ENCODE assay signal across 9 cellular contexts in genomic region chr1:151512801-151513625, GRCh38. TPM values are rescaled to one million over a fixed set of nuclear protein-coding genes. Genes with fewer than 3 reads are reported as not detected.
A peak's percentile ranks its signal among the peaks of the same experiment; 100 is the strongest.
DNase-seq lines count a peak whose midpoint lies in the region; ATAC-seq and TF ChIP-seq lines count a peak whose summit lies in the region.
"Had no signal": no experiment of that assay in that cellular context is flagged by ENCODE, and none has a peak within 500 bp of the region (broad histone marks: within the 10 kb centered on the region; RNA-seq: fewer than 3 reads in every experiment).

No MANE protein-coding gene starts in this region.

- CTCF ChIA-PET in HEK293 (lab: Yijun Ruan, JAX) (interaction anchor here (0.5 to 1.6 kb wide), 3 partner anchors 22 to 29 kb away, joined by 3 to 4 read pairs (median 3); no protein-coding TSS in a partner anchor), OCI-LY7 (lab: Charles Lee; ENCODE audit: unreplicated experiment) (no interaction called here)

- ATAC-seq in foreskin keratinocyte: peak; percentile 6
- no peak for ATAC-seq in GM21367 (IDR thresholded peaks at IDR 0.05; ENCODE audit: unreplicated experiment)

- H3K23ac ChIP-seq in trophoblast cell (ENCODE audit: low read length): no peak overlapping the region

- no CpG with 5 or more reads among the region's 8 CpGs for WGBS in trophoblast cell (ENCODE audit: extremely low coverage, insufficient coverage, insufficient read length)

- H4K20me1 ChIP-seq in OCI-LY7 (ENCODE audit: insufficient read depth, low read length): no peaks in the 10 kb centered on the region

- no peaks in the 10 kb centered on the region for H3K9me3 ChIP-seq in HEK293 (ENCODE audit: control insufficient read depth, insufficient read depth, low read depth, low read length)
- no peaks in the 10 kb centered on the region for H3K9me3 ChIP-seq in OCI-LY7 (ENCODE audit: low read length)
- H3K9me3 ChIP-seq in trophoblast cell (ENCODE audit: insufficient read depth, low read depth, low read length): no peaks in the 10 kb centered on the region
- H3K9me3 ChIP-seq: right atrium auricular region, uterus had no signal

- peak overlapping the region; percentile 14 for H3K9ac ChIP-seq in trophoblast cell (ENCODE audit: low read length)

- H3K36me3 ChIP-seq in HEK293 (ENCODE audit: control insufficient read depth in 2 of 2, insufficient read depth in 1 of 2, low read length in 2 of 2) (no peaks in the 10 kb centered on the region), OCI-LY7 (ENCODE audit: insufficient read depth, low read length) (no peaks in the 10 kb centered on the region), trophoblast cell (ENCODE audit: control insufficient read depth in 1 of 2, insufficient read depth in 2 of 2, low read length in 2 of 2) (no peaks in the 10 kb centered on the region)
- H3K36me3 ChIP-seq: right atrium auricular region, uterus had no signal

- DNase-seq in OCI-LY7 (ENCODE audit: low spot score) (no peak), foreskin keratinocyte (peak in 1 of 2 donors; percentile 52), trophoblast cell (peak; percentile 73 to 81), NCI-H2171 treated with DMSO at 0.1 percent for 48 hours (lab: John Stamatoyannopoulos, UW) (no peak), RKO (ENCODE audit: low spot score) (no peak)
- DNase-seq: uterus had no signal

- peak overlapping the region; percentile 95 for H2BK120ac ChIP-seq in trophoblast cell (ENCODE audit: insufficient read depth, low read length, poor library complexity)

- H2BK5ac ChIP-seq in trophoblast cell (ENCODE audit: low read depth, low read length, poor library complexity): peak overlapping the region; percentile 96

- BruUV-seq in OCI-LY7 (replicated peaks; lab: Mats Ljungman, UMichigan): no TSS peak

- H3K4me3 ChIP-seq in HEK293 (ENCODE audit: low read depth, low read length) (no peak overlapping the region; the same call in 1 of the 2 replicates), OCI-LY7 (ENCODE audit: low read depth, low read length, poor library complexity, severe bottlenecking) (no peak overlapping the region), trophoblast cell (ENCODE audit: low read depth, low read length) (peak overlapping the region; percentile 52)

- peak overlapping the region; percentile 88 for H3K4ac ChIP-seq in trophoblast cell (ENCODE audit: low read depth, low read length)

- H2AFZ ChIP-seq in OCI-LY7 (ENCODE audit: low read length): no peak overlapping the region
- H2AFZ ChIP-seq in trophoblast cell (ENCODE audit: insufficient read depth, low read length, poor library complexity): peak overlapping the region; percentile 27

- peaks cover 50% of the 10 kb centered on the region for H3K79me1 ChIP-seq in trophoblast cell (ENCODE audit: low read length)

- H3K79me2 ChIP-seq in OCI-LY7 (ENCODE audit: insufficient read depth, low read depth, low read length) (no peaks in the 10 kb centered on the region), trophoblast cell (ENCODE audit: control insufficient read depth, insufficient read depth, low read length, poor library complexity) (peaks cover 8% of the 10 kb centered on the region)

- peak overlapping the region; percentile 81 for H4K8ac ChIP-seq in trophoblast cell (ENCODE audit: low read depth, low read length)

- no peaks in the 10 kb centered on the region for H3K9me2 ChIP-seq in OCI-LY7 (ENCODE audit: insufficient read depth, low read length)

- no peak overlapping the region for H4K12ac ChIP-seq in trophoblast cell (ENCODE audit: low read depth, low read length)

- peak overlapping the region; percentile 87 for H2AK5ac ChIP-seq in trophoblast cell (ENCODE audit: low read length)

- H3K4me1 ChIP-seq in HEK293 (ENCODE audit: control insufficient read depth, insufficient read depth, low read length) (peaks cover 16% of the 10 kb centered on the region), OCI-LY7 (ENCODE audit: insufficient read depth, low read length, poor library complexity, severe bottlenecking) (peaks cover 32% of the 10 kb centered on the region), foreskin keratinocyte (peaks cover 33% of the 10 kb centered on the region), trophoblast cell (ENCODE audit: control insufficient read depth in 1 of 2, insufficient read depth in 2 of 2, low read length in 2 of 2) (peaks cover 25 to 39% of the 10 kb centered on the region in 2 experiments)

- TF ChIP-seq CTCF in HEK293 (tag by site-specific recombination; IDR thresholded peaks at IDR 0.05): no peak
- TF ChIP-seq CTCF in OCI-LY7 (conservative IDR thresholded peaks at IDR 0.05; ENCODE audit: low read length): no peak
- TF ChIP-seq CTCF in foreskin keratinocyte (conservative IDR thresholded peaks at IDR 0.05): no peak

- H3K14ac ChIP-seq in trophoblast cell (ENCODE audit: low read length): peak overlapping the region; percentile 94

- peak overlapping the region; percentile 98 for H4K91ac ChIP-seq in trophoblast cell (ENCODE audit: low read depth, low read length)

- H3K27ac ChIP-seq in HEK293 (ENCODE audit: extremely low read depth, low read depth, low read length) (no peak overlapping the region), OCI-LY7 (ENCODE audit: low read depth, low read length, poor library complexity, severe bottlenecking) (no peak overlapping the region), foreskin keratinocyte (peak overlapping the region; percentile 73), trophoblast cell (ENCODE audit: low read depth, low read length) (peak overlapping the region; percentile 96)
- H3K27ac ChIP-seq: right atrium auricular region, uterus had no signal

- H3K18ac ChIP-seq in trophoblast cell (ENCODE audit: low read length): peak overlapping the region; percentile 95

- POLR2A ChIA-PET in HEK293 (lab: Yijun Ruan, JAX): no interaction called here
- POLR2A ChIA-PET in OCI-LY7 (lab: Charles Lee): interaction anchor here (1.9 kb wide), 1 partner anchor 10 kb away, joined by 7 read pairs; no protein-coding TSS in a partner anchor

- peak overlapping the region; percentile 55 for H2BK12ac ChIP-seq in trophoblast cell (ENCODE audit: low read length)

- intact Hi-C loops in OCI-LY7 (cut with micrococcal nuclease; ENCODE audit: unreplicated experiment): loop anchor here (5.0 kb wide), 1 partner anchor 166 kb away; the partner anchor contains the start of gene RFX5

- H3K27me3 ChIP-seq in foreskin keratinocyte (no peaks in the 10 kb centered on the region), trophoblast cell (ENCODE audit: insufficient read depth, low read length) (no peaks in the 10 kb centered on the region)
- H3K27me3 ChIP-seq: right atrium auricular region, uterus had no signal

- H3K4me2 ChIP-seq in OCI-LY7 (ENCODE audit: low read length): peak overlapping the region; percentile 73
- H3K4me2 ChIP-seq in trophoblast cell (ENCODE audit: low read length): peak overlapping the region; percentile 62

TF ChIP-seq in HEK293, 187 proteins besides CTCF, POLR2A, EP300 and RAD21 (continues in another document):
- no peak for TF ChIP-seq ZNF621 (tag by site-specific recombination; IDR thresholded peaks at IDR 0.05)
- no peak for TF ChIP-seq AEBP2 (tag by site-specific recombination; IDR thresholded peaks at IDR 0.05; ENCODE audit: borderline replicate concordance)
- TF ChIP-seq, protein P1, sequence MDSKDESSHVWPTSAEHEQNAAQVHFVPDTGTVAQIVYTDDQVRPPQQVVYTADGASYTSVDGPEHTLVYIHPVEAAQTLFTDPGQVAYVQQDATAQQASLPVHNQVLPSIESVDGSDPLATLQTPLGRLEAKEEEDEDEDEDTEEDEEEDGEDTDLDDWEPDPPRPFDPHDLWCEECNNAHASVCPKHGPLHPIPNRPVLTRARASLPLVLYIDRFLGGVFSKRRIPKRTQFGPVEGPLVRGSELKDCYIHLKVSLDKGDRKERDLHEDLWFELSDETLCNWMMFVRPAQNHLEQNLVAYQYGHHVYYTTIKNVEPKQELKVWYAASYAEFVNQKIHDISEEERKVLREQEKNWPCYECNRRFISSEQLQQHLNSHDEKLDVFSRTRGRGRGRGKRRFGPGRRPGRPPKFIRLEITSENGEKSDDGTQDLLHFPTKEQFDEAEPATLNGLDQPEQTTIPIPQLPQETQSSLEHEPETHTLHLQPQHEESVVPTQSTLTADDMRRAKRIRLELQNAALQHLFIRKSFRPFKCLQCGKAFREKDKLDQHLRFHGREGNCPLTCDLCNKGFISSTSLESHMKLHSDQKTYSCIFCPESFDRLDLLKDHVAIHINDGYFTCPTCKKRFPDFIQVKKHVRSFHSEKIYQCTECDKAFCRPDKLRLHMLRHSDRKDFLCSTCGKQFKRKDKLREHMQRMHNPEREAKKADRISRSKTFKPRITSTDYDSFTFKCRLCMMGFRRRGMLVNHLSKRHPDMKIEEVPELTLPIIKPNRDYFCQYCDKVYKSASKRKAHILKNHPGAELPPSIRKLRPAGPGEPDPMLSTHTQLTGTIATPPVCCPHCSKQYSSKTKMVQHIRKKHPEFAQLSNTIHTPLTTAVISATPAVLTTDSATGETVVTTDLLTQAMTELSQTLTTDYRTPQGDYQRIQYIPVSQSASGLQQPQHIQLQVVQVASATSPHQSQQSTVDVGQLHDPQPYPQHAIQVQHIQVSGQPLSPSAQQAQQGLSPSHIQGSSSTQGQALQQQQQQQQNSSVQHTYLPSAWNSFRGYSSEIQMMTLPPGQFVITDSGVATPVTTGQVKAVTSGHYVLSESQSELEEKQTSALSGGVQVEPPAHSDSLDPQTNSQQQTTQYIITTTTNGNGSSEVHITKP (tag by site-specific recombination; IDR thresholded peaks at IDR 0.05): peak; percentile 70

RNA-seq across cellular contexts. Expression of gene CGN, which starts 1.8 kb away (rescaled TPM):
- 1.7 and 2.5 TPM in 2 replicates for total RNA-seq in OCI-LY7 (2014; rRNA removed; shearing (Covaris generic))
- total RNA-seq in OCI-LY7 (2022): 5.5 TPM in 2 replicates
- total RNA-seq in foreskin keratinocyte: 3.6 and 4.2 TPM in 2 replicates
- 2.4 and 2.9 TPM in 2 replicates for polyA plus RNA-seq in foreskin keratinocyte
- 22.2 and 24.0 TPM in 2 replicates for polyA plus RNA-seq in trophoblast cell (2013)

RNA-seq across cellular contexts. Expression of gene TUFT1, which starts 27.1 kb away (rescaled TPM):
- total RNA-seq in OCI-LY7 (2014; rRNA removed; shearing (Covaris generic)): 0.06 TPM in 1 of 2 replicates, not detected in the other
- total RNA-seq in OCI-LY7 (2022): 0.13 TPM in 1 of 2 replicates, not detected in the other
- total RNA-seq in foreskin keratinocyte: 38.8 and 59.9 TPM in 2 replicates
- 28.0 and 41.0 TPM in 2 replicates for polyA plus RNA-seq in foreskin keratinocyte
- polyA plus RNA-seq in trophoblast cell (2013): 45.0 and 47.3 TPM in 2 replicates

RNA-seq across cellular contexts. Expression of gene POGZ, which starts 53.7 kb away (rescaled TPM):
- 47.7 and 72.0 TPM in 2 replicates for total RNA-seq in OCI-LY7 (2014; rRNA removed; shearing (Covaris generic))
- total RNA-seq in OCI-LY7 (2022) (118 and 130 TPM in 2 replicates), foreskin keratinocyte (29.5 and 29.6 TPM in 2 replicates)
- polyA plus RNA-seq in foreskin keratinocyte: 5.1 and 6.1 TPM in 2 replicates
- polyA plus RNA-seq in trophoblast cell (2013): 40.5 and 43.4 TPM in 2 replicates

Comparison
In these comparisons a context has a peak if more than half of its experiments do, and no peak if none do; other contexts are left out.
1. H3K27ac ChIP-seq: peak in foreskin keratinocyte (single experiment) and trophoblast cell (single experiment); none in HEK293 (single experiment) and OCI-LY7 (single experiment).
2. DNase-seq: peak in trophoblast cell (2 of 2); none in OCI-LY7 (single experiment), NCI-H2171 treated with DMSO at 0.1 percent for 48 hours (single experiment) and RKO (single experiment).
3. RNA of gene TUFT1, which starts 27.1 kb away (total RNA-seq): 38.8 to 59.9 TPM in foreskin keratinocyte; 0.06 to 0.13 TPM in OCI-LY7; every median in the first group is over 10 times any median in the second.